Comparison of ENCODE assay signal across 8 cellular contexts in the genomic region with DNA sequence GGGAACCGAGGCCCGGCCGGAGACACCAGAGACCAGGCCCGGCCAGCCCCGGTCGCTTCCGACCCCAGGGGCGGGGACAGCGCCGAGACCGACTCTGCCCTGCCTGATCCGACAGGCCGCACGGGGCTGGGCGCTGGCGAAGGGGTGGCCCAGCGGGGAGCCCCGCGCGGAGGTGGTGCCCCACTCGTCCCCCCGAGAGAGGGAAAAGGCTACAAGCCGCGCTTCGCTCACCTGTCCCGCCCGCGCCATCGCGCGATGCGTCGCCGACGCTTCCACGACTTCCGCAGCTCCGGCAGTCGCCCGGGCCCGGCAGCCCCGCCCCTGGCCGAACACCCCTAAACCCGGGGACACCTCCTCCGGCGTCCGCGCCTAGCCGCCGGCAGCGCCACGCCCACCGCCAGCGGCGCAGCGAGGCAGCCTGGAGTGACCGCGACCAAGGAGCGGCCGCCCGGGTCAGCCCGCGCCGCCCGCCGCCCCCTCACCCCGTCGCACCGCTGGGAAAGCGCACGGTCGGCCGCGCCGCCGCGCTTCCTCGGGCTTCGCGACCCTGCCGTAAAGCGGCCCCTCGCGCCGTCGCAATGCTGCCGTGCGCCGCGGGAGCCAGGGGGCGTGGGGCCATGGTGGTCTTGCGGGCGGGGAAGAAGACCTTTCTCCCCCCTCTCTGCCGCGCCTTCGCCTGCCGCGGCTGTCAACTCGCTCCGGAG. TPM values are rescaled to one million over a fixed set of nuclear protein-coding genes. Genes with fewer than 3 reads are reported as not detected.
DNase-seq lines count a peak whose midpoint lies in the region; ATAC-seq and TF ChIP-seq lines count a peak whose summit lies in the region.

A gene with protein sequence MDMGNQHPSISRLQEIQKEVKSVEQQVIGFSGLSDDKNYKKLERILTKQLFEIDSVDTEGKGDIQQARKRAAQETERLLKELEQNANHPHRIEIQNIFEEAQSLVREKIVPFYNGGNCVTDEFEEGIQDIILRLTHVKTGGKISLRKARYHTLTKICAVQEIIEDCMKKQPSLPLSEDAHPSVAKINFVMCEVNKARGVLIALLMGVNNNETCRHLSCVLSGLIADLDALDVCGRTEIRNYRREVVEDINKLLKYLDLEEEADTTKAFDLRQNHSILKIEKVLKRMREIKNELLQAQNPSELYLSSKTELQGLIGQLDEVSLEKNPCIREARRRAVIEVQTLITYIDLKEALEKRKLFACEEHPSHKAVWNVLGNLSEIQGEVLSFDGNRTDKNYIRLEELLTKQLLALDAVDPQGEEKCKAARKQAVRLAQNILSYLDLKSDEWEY (minus strand): TSS at position 273 of the 704 bp plus-strand sequence. CDS start 1,493 bp downstream, outside the sequence.
A gene with protein sequence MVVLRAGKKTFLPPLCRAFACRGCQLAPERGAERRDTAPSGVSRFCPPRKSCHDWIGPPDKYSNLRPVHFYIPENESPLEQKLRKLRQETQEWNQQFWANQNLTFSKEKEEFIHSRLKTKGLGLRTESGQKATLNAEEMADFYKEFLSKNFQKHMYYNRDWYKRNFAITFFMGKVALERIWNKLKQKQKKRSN (plus strand): TSS at position 576 of the 704 bp plus-strand sequence. CDS start 42 bp downstream, at position 618.

- no peaks in the 10 kb centered on the region for H3K27me3 Mint-ChIP-seq in activated CD4-positive, alpha-beta T cell treated with anti-CD3 and anti-CD28 coated beads, Interleukin-2, amount 10 ng/mL, durations not matched to agents 7 days and 5 days

- CTCF ChIA-PET in activated CD4-positive, alpha-beta T cell treated with anti-CD3 and anti-CD28 coated beads, Interleukin-2, amount 10 ng/mL, durations not matched to agents 7 days and 5 days (lab: Charles Lee) = interaction anchor here (0.6 to 1.7 kb wide), 8 partner anchors 10 to 1641 kb away, joined by 3 to 7 read pairs (median 4); no protein-coding TSS in a partner anchor

- peak within 1 kb of the TSS; percentile 89 to 99 for H3K27ac ChIP-seq in coronary artery

- no peak for TF ChIP-seq CTCF in coronary artery (IDR thresholded peaks at IDR 0.05)

- H3K36me3 Mint-ChIP-seq in activated CD4-positive, alpha-beta T cell treated with anti-CD3 and anti-CD28 coated beads, Interleukin-2, amount 10 ng/mL, durations not matched to agents 7 days and 5 days (ENCODE audit: low read depth) = peaks cover 26% of the 10 kb centered on the region

- H3K27ac Mint-ChIP-seq in activated CD4-positive, alpha-beta T cell treated with anti-CD3 and anti-CD28 coated beads, Interleukin-2, amount 10 ng/mL, durations not matched to agents 7 days and 5 days = peak within 1 kb of the TSS; percentile 91

- POLR2A ChIA-PET in activated CD4-positive, alpha-beta T cell treated with anti-CD3 and anti-CD28 coated beads, Interleukin-2, amount 10 ng/mL, durations not matched to agents 7 days and 5 days (lab: Charles Lee) = interaction anchor here (0.7 kb wide), 1 partner anchor 322 kb away, joined by 3 read pairs; no protein-coding TSS in a partner anchor

- peak within 1 kb of the TSS; percentile 100 for H3K4me3 ChIP-seq in coronary artery

- peak within 1 kb of the TSS; percentile 92 for H3K4me3 Mint-ChIP-seq in activated CD4-positive, alpha-beta T cell treated with anti-CD3 and anti-CD28 coated beads, Interleukin-2, amount 10 ng/mL, durations not matched to agents 7 days and 5 days

- no peaks in the 10 kb centered on the region for H3K9me3 Mint-ChIP-seq in activated CD4-positive, alpha-beta T cell treated with anti-CD3 and anti-CD28 coated beads, Interleukin-2, amount 10 ng/mL, durations not matched to agents 7 days and 5 days

- DNase-seq in AML-193 (lab: John Stamatoyannopoulos, UW) = peak; percentile 67 to 73
- peak; percentile 40 for DNase-seq in NCI-H524 treated with DMSO at 0.1 percent for 48 hours (lab: John Stamatoyannopoulos, UW)
- peak; percentile 88 for DNase-seq in activated CD4-positive, alpha-beta T cell treated with anti-CD3 and anti-CD28 coated beads, Interleukin-2, amount 10 ng/mL, durations not matched to agents 7 days and 5 days
- DNase-seq in coronary artery (ENCODE audit: low spot score) = peak; percentile 88
- peak; percentile 89 for DNase-seq in left lobe of liver (ENCODE audit: low spot score)
- peak; percentile 89 to 90 for DNase-seq in stimulated activated CD4-positive, alpha-beta T cell treated with anti-CD3 and anti-CD28 coated beads, Interleukin-2, amount 100 ng/mL, for 24 hours

- ATAC-seq in GM19035 (IDR thresholded peaks at IDR 0.05; ENCODE audit: unreplicated experiment) = peak; percentile 83
- peak; percentile 69 for ATAC-seq in HG03342 (IDR thresholded peaks at IDR 0.05; ENCODE audit: unreplicated experiment)
- ATAC-seq in left lobe of liver = peak; percentile 88

- H3K4me1 Mint-ChIP-seq in activated CD4-positive, alpha-beta T cell treated with anti-CD3 and anti-CD28 coated beads, Interleukin-2, amount 10 ng/mL, durations not matched to agents 7 days and 5 days = peaks cover 63% of the 10 kb centered on the region

RNA-seq across cellular contexts. Expression of the first gene that starts in this region (rescaled TPM):
- 10 to 100 TPM; 29.8 to 30.5 TPM for total RNA-seq in activated CD4-positive, alpha-beta T cell treated with anti-CD3 and anti-CD28 coated beads, Interleukin-2, amount 10 ng/mL, durations not matched to agents 7 days and 5 days
- 7.5 TPM for total RNA-seq in left lobe of liver

RNA-seq across cellular contexts. Expression of the second gene that starts in this region (rescaled TPM):
- total RNA-seq in activated CD4-positive, alpha-beta T cell treated with anti-CD3 and anti-CD28 coated beads, Interleukin-2, amount 10 ng/mL, durations not matched to agents 7 days and 5 days = 10 to 100 TPM; 24.7 to 24.9 TPM
- total RNA-seq in left lobe of liver = 17.1 TPM

Comparison
In these comparisons a context has a peak if more than half of its experiments do, and no peak if none do; other contexts are left out.
1. Peak in every context shown above with its lines: DNase-seq, ATAC-seq, H3K4me3 ChIP-seq and H3K27ac ChIP-seq.